ENCODE assay signal across 9 cellular contexts in genomic region chr1:206739411-206740076, GRCh38. TPM values are rescaled to one million over a fixed set of nuclear protein-coding genes. Genes with fewer than 3 reads are reported as not detected.
DNase-seq lines count a peak whose midpoint lies in the region; ATAC-seq and TF ChIP-seq lines count a peak whose summit lies in the region.
"Had no signal": no experiment of that assay in that cellular context is flagged by ENCODE, and none has a peak within 500 bp of the region (broad histone marks: within the 10 kb centered on the region; RNA-seq: fewer than 3 reads in every experiment).

No MANE protein-coding gene starts in this region.

- peak overlapping the region; percentile 94 for H3K27ac Mint-ChIP-seq in CD8-positive, alpha-beta T cell

- POLR2A ChIA-PET in CD8-positive, alpha-beta T cell (lab: Charles Lee) = interaction anchor here (1.0 to 2.2 kb wide), 7 partner anchors 20 to 182 kb away, joined by 3 to 8 read pairs (median 4); partner anchors contain the start of genes FCMR and IL10
- POLR2A ChIA-PET in PC-9 (lab: Charles Lee; ENCODE audit: unreplicated experiment) = interaction anchor here (0.6 to 0.8 kb wide), 2 partner anchors 30 to 61 kb away, joined by 3 to 12 read pairs; no protein-coding TSS in a partner anchor

- peaks cover 75% of the 10 kb centered on the region for H3K4me1 Mint-ChIP-seq in CD8-positive, alpha-beta T cell (ENCODE audit: low read depth)

- H2AFZ ChIP-seq in PC-9 = no peak overlapping the region

- no peaks in the 10 kb centered on the region for H3K27me3 Mint-ChIP-seq in CD8-positive, alpha-beta T cell (ENCODE audit: low read depth)

- CTCF ChIA-PET in CD8-positive, alpha-beta T cell (lab: Charles Lee) = interaction anchor here (1.0 to 2.7 kb wide), 11 partner anchors 12 to 237 kb away, joined by 3 to 25 read pairs (median 6); partner anchors contain the start of gene IL20
- CTCF ChIA-PET in PC-9 (lab: Charles Lee) = interaction anchor here (0.6 to 1.5 kb wide), 4 partner anchors 31 to 173 kb away, joined by 3 to 8 read pairs (median 4); partner anchors contain the start of gene IL19

- H3K27me3 ChIP-seq in CD8-positive, alpha-beta T cell (ENCODE audit: insufficient read depth, low read length) = no peaks in the 10 kb centered on the region
- no peaks in the 10 kb centered on the region for H3K27me3 ChIP-seq in PC-9 (ENCODE audit: insufficient read depth, low read depth)

- peak; percentile 52 for TF ChIP-seq POLR2A in GM19099 (IDR thresholded peaks at IDR 0.05; ENCODE audit: extremely low read depth, insufficient read length, low read depth)

- H3K9me3 Mint-ChIP-seq in CD8-positive, alpha-beta T cell = no peaks in the 10 kb centered on the region

- peak; percentile 45 for ATAC-seq in CD8-positive, alpha-beta T cell
- ATAC-seq in HG03066 (IDR thresholded peaks at IDR 0.05; ENCODE audit: low read depth, unreplicated experiment) = peak; percentile 77

- peaks cover 2% of the 10 kb centered on the region for H3K36me3 Mint-ChIP-seq in CD8-positive, alpha-beta T cell

- no peak overlapping the region for H3K4me2 ChIP-seq in PC-9

- H3K36me3 ChIP-seq in CD8-positive, alpha-beta T cell (ENCODE audit: insufficient read depth, low read length) = no peaks in the 10 kb centered on the region
- peaks cover 10% of the 10 kb centered on the region; the same call in 1 of the 2 replicates for H3K36me3 ChIP-seq in PC-9 (ENCODE audit: low read depth)

- intact Hi-C loops in CD8-positive, alpha-beta T cell (cut with DNase I, micrococcal nuclease) = loop anchor here (1.0 to 10.0 kb wide), 3 partner anchors 33 to 315 kb away; partner anchors contain the start of genes IL10 (in 1 of the 2), IL19 (in 1 of the 2), PFKFB2 (in 1 of the 2) and YOD1 (in 1 of the 2)
- intact Hi-C loops in PC-9 (cut with micrococcal nuclease; ENCODE audit: unreplicated experiment) = loop anchor here (1.0 kb wide), 2 partner anchors 172 to 243 kb away; no protein-coding TSS in a partner anchor

- peak overlapping the region; percentile 47 for H3K4me3 Mint-ChIP-seq in CD8-positive, alpha-beta T cell

- no TSS peak for BruUV-seq in PC-9 (replicated peaks; lab: Mats Ljungman, UMichigan)

- DNase-seq in CD8-positive, alpha-beta T cell = peak in 1 of 7 experiments; percentile 23
- DNase-seq in SKM-1 (lab: John Stamatoyannopoulos, UW; ENCODE audit: unreplicated experiment) (peak; percentile 77), myocyte (ENCODE audit: low read depth) (peak; percentile 69), PC-9 (no peak), NCI-H510A (lab: John Stamatoyannopoulos, UW) (no peak), GM03348 (ENCODE audit: low spot score) (no peak)

- no peak overlapping the region for H3K27ac ChIP-seq in CD8-positive, alpha-beta T cell (ENCODE audit: low read depth, low read length)
- no peak overlapping the region for H3K27ac ChIP-seq in PC-9
- H3K27ac ChIP-seq: HL-60 had no signal

- no peak for TF ChIP-seq CTCF in CD8-positive, alpha-beta T cell (IDR thresholded peaks at IDR 0.05)
- no peak for TF ChIP-seq CTCF in PC-9 (conservative IDR thresholded peaks at IDR 0.05)

- H3K79me2 ChIP-seq in PC-9 (ENCODE audit: low read depth) = no peaks in the 10 kb centered on the region

- no peaks in the 10 kb centered on the region for H3K9me3 ChIP-seq in CD8-positive, alpha-beta T cell (ENCODE audit: low read length)
- no peaks in the 10 kb centered on the region for H3K9me3 ChIP-seq in PC-9 (ENCODE audit: insufficient read depth, low read depth)

- peaks cover 58% of the 10 kb centered on the region for H3K4me1 ChIP-seq in CD8-positive, alpha-beta T cell (ENCODE audit: insufficient read depth, low read length)
- H3K4me1 ChIP-seq in PC-9 (replicated peaks; ENCODE audit: insufficient read depth) = no peaks in the 10 kb centered on the region

- H3K9me2 ChIP-seq in PC-9 (ENCODE audit: insufficient read depth) = no peaks in the 10 kb centered on the region

- no peak overlapping the region for H3K4me3 ChIP-seq in CD8-positive, alpha-beta T cell (ENCODE audit: low read depth, low read length)
- H3K4me3 ChIP-seq in PC-9 = no peak overlapping the region

- H4K20me1 ChIP-seq in PC-9 (ENCODE audit: insufficient read depth) = no peaks in the 10 kb centered on the region

- no peaks in the 10 kb centered on the region for H3F3A ChIP-seq in PC-9 (ENCODE audit: insufficient read depth, low read depth)

RNA-seq across cellular contexts. Expression of gene IL19, which starts 31.0 kb away (rescaled TPM):
- not detected for total RNA-seq in CD8-positive, alpha-beta T cell
- total RNA-seq in myocyte (not detected in 2 replicates), PC-9 (2021) (not detected in 2 replicates)
- 0.10 TPM for polyA plus RNA-seq in myocyte (2012)

RNA-seq across cellular contexts. Expression of gene IL10, which starts 32.8 kb away (rescaled TPM):
- 1 to 10 TPM in 1 of 2 experiments, under 1 TPM in 1; 0.78 to 1.0 TPM for total RNA-seq in CD8-positive, alpha-beta T cell
- total RNA-seq in myocyte (not detected in 2 replicates), PC-9 (2021) (not detected in 2 replicates)
- polyA plus RNA-seq in myocyte (2012) = not detected

RNA-seq across cellular contexts. Expression of gene MAPKAPK2, which starts 54.8 kb away (rescaled TPM):
- total RNA-seq in CD8-positive, alpha-beta T cell = 100 to 1,000 TPM; 218 to 225 TPM
- total RNA-seq in myocyte (67.2 and 74.5 TPM in 2 replicates), PC-9 (2021) (62.6 and 70.6 TPM in 2 replicates)
- 73.9 TPM for polyA plus RNA-seq in myocyte (2012)

Comparison
In these comparisons a context has a peak if more than half of its experiments do, and no peak if none do; other contexts are left out.
1. DNase-seq: peak in SKM-1 (single experiment) and myocyte (single experiment); none in PC-9 (0 of 2), NCI-H510A (single experiment) and GM03348 (single experiment).